ENCODE assay signal across 11 cellular contexts in the genomic region with DNA sequence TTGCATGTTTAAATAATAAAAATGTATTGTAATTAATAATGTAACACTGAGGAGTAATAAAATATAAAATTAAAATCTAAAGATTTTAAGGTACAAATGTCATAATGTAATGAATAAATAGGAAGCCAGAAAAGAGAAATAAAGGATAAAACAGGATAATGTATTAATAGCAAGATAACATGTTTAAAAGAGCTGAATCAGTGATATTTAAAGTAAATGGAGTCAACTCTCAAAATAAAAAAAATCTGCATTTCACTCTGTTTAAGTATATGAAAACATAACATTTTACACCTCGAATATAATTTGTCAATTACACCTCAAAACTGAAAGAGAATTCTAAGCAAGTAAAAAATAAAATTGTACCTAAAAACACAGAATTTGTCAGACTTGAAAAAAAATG. TPM values are rescaled to one million over a fixed set of nuclear protein-coding genes. Genes with fewer than 3 reads are reported as not detected.
"Had no signal": no experiment of that assay in that cellular context is flagged by ENCODE, and none has a peak within 500 bp of the region (broad histone marks: within the 10 kb centered on the region; RNA-seq: fewer than 3 reads in every experiment).

No MANE protein-coding gene starts in this region.

- H3K27ac ChIP-seq: KMS-11 had no signal

- ATAC-seq: GM23338 had no signal

- DNase-seq: H9, HCEC 1CT, IMR-90, Karpas-422, KBM-7 had no signal

- H3K4me3 ChIP-seq: GM23338 had no signal

- H3K4me2 ChIP-seq: GM23338, KMS-11 had no signal

- H2AFZ ChIP-seq: GM23338 had no signal

- FAIRE-seq: H1, H54, HTR-8/SVneo had no signal

- H3K9ac ChIP-seq: KMS-11 had no signal

RNA-seq across cellular contexts. Expression of gene GRM3, which starts 44.1 kb away (rescaled TPM):
- total RNA-seq: HT-29, IMR-90 had no signal
- polyA plus RNA-seq: IMR-90 had no signal
